Comparison of ENCODE assay signal across 1 cellular context in genomic region chr5:41196197-41196596, GRCh38.
A peak's percentile ranks its signal among the peaks of the same experiment; 100 is the strongest.
TF ChIP-seq lines count a peak whose summit lies in the region.

No MANE protein-coding gene starts in this region.

TF ChIP-seq in K562, 482 proteins besides CTCF, POLR2A, EP300 and RAD21 (continued from another document):
- TF ChIP-seq, protein P1, sequence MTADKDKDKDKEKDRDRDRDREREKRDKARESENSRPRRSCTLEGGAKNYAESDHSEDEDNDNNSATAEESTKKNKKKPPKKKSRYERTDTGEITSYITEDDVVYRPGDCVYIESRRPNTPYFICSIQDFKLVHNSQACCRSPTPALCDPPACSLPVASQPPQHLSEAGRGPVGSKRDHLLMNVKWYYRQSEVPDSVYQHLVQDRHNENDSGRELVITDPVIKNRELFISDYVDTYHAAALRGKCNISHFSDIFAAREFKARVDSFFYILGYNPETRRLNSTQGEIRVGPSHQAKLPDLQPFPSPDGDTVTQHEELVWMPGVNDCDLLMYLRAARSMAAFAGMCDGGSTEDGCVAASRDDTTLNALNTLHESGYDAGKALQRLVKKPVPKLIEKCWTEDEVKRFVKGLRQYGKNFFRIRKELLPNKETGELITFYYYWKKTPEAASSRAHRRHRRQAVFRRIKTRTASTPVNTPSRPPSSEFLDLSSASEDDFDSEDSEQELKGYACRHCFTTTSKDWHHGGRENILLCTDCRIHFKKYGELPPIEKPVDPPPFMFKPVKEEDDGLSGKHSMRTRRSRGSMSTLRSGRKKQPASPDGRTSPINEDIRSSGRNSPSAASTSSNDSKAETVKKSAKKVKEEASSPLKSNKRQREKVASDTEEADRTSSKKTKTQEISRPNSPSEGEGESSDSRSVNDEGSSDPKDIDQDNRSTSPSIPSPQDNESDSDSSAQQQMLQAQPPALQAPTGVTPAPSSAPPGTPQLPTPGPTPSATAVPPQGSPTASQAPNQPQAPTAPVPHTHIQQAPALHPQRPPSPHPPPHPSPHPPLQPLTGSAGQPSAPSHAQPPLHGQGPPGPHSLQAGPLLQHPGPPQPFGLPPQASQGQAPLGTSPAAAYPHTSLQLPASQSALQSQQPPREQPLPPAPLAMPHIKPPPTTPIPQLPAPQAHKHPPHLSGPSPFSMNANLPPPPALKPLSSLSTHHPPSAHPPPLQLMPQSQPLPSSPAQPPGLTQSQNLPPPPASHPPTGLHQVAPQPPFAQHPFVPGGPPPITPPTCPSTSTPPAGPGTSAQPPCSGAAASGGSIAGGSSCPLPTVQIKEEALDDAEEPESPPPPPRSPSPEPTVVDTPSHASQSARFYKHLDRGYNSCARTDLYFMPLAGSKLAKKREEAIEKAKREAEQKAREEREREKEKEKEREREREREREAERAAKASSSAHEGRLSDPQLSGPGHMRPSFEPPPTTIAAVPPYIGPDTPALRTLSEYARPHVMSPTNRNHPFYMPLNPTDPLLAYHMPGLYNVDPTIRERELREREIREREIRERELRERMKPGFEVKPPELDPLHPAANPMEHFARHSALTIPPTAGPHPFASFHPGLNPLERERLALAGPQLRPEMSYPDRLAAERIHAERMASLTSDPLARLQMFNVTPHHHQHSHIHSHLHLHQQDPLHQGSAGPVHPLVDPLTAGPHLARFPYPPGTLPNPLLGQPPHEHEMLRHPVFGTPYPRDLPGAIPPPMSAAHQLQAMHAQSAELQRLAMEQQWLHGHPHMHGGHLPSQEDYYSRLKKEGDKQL (CRISPR knock-in tag; IDR thresholded peaks at IDR 0.05; ENCODE audit: borderline replicate concordance) = no peak
- peak; percentile 56 for TF ChIP-seq TFE3 (CRISPR knock-in tag; IDR thresholded peaks at IDR 0.05)
- TF ChIP-seq MYBL2 (IDR thresholded peaks at IDR 0.05; ENCODE audit: low read depth) = no peak
- no peak for TF ChIP-seq MYBL2 (CRISPR knock-in tag; IDR thresholded peaks at IDR 0.05; ENCODE audit: borderline replicate concordance)
TF ChIP-seq in K562: peak in this region for 1.
